Comparison of ENCODE assay signal across 25 cellular contexts in the genomic region with DNA sequence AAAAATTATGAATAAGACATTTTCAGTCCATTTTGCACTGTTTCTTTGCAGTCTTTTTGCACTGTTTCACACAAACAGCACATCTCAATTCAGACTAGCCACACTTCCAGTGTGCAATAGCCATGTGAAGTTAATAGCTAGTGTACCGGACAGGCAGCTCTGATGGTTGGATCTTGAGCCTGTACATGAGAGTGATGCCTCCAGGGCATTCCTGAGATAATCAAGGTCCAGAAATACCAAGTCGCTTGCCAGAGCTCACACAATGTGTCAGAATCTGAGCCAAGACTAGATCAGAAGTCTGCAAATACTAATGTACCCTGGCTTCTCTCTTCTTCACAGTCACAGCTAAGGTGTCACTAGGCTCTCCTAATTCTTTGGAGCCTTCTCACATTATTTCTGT.
DNase-seq lines count a peak whose midpoint lies in the region; ATAC-seq and TF ChIP-seq lines count a peak whose summit lies in the region.
"Had no signal": no experiment of that assay in that cellular context is flagged by ENCODE, and none has a peak within 500 bp of the region (broad histone marks: within the 10 kb centered on the region; RNA-seq: fewer than 3 reads in every experiment).

No MANE protein-coding gene starts in this region.

- POLR2A ChIA-PET in IMR-90 (lab: Charles Lee; ENCODE audit: unreplicated experiment): no interaction called here

- H3K56ac ChIP-seq in IMR-90 (ENCODE audit: extremely low read depth, insufficient read depth, low read length): no peak overlapping the region

- intact Hi-C loops in IMR-90 (cut with micrococcal nuclease): no loop called here
- intact Hi-C loops in activated naive CD4-positive, alpha-beta T cell treated with anti-CD3 and anti-CD28 coated beads for 36 hours (cut with micrococcal nuclease): no loop called here

- H3K27me3 Mint-ChIP-seq in activated naive CD4-positive, alpha-beta T cell treated with anti-CD3 and anti-CD28 coated beads for 36 hours (ENCODE audit: low read depth): no peaks in the 10 kb centered on the region
- H3K27me3 Mint-ChIP-seq: activated naive CD4-positive, alpha-beta T cell treated with anti-CD3 and anti-CD28 coated beads, Interleukin-2, amount 50 U/mL, for 24 hours; stimulated activated naive B cell treated with anti-CD40 and anti-IgM and Interleukin-4, amounts not matched to agents 10 μg/mL and 1 μg/mL and 100 μg/mL, for 72 hours had no signal

- TF ChIP-seq CTCF in IMR-90 (conservative IDR thresholded peaks at IDR 0.05; ENCODE audit: low read depth, low read length) (no peak), VCaP (conservative IDR thresholded peaks at IDR 0.05) (no peak), omental fat pad (IDR thresholded peaks at IDR 0.05) (no peak), coronary artery (IDR thresholded peaks at IDR 0.05) (no peak), GM10266 (IDR thresholded peaks at IDR 0.05; ENCODE audit: control insufficient read depth, insufficient read depth, low read depth, missing control alignments) (no peak)

- no peak overlapping the region for H3K4me2 ChIP-seq in IMR-90 (ENCODE audit: low read depth, low read length)

- H3K27me3 ChIP-seq in IMR-90 (ENCODE audit: control insufficient read depth, insufficient read depth, low read length): no peaks in the 10 kb centered on the region
- H3K27me3 ChIP-seq: ascending aorta, colonic mucosa, SJCRH30, testis had no signal

- H3K18ac ChIP-seq in IMR-90 (ENCODE audit: low read depth, low read length): no peak overlapping the region

- peaks cover 14% of the 10 kb centered on the region for H3K4me1 ChIP-seq in IMR-90 (ENCODE audit: control insufficient read depth, insufficient read depth, low read length)
- H3K4me1 ChIP-seq: ascending aorta, colonic mucosa, lower lobe of right lung, psoas muscle, SJCRH30, testis had no signal

- no peak overlapping the region for H2BK20ac ChIP-seq in IMR-90 (ENCODE audit: low read depth, low read length)

- H3K4me1 Mint-ChIP-seq in activated naive CD4-positive, alpha-beta T cell treated with anti-CD3 and anti-CD28 coated beads for 36 hours (ENCODE audit: low read depth): no peaks in the 10 kb centered on the region
- H3K4me1 Mint-ChIP-seq: activated naive CD4-positive, alpha-beta T cell treated with anti-CD3 and anti-CD28 coated beads, Interleukin-2, amount 50 U/mL, for 24 hours; stimulated activated naive B cell treated with anti-CD40 and anti-IgM and Interleukin-4, amounts not matched to agents 10 μg/mL and 1 μg/mL and 100 μg/mL, for 72 hours had no signal

- peak overlapping the region; percentile 24; the same call in 1 of the 2 replicates for H3K14ac ChIP-seq in IMR-90 (replicated peaks; ENCODE audit: low read depth, low read length)

- no peak for TF ChIP-seq POLR2A in IMR-90 (IDR thresholded peaks at IDR 0.05; ENCODE audit: low read depth, low read length)

- CTCF ChIA-PET in IMR-90 (lab: Yijun Ruan, JAX): no interaction called here
- CTCF ChIA-PET in activated naive CD4-positive, alpha-beta T cell treated with anti-CD3 and anti-CD28 coated beads for 36 hours (lab: Charles Lee): no interaction called here

- no peak overlapping the region for H2BK5ac ChIP-seq in IMR-90 (ENCODE audit: low read depth, low read length, poor library complexity, severe bottlenecking)

- no peak overlapping the region for H3K4me3 Mint-ChIP-seq in activated naive CD4-positive, alpha-beta T cell treated with anti-CD3 and anti-CD28 coated beads for 36 hours
- H3K4me3 Mint-ChIP-seq: activated naive CD4-positive, alpha-beta T cell treated with anti-CD3 and anti-CD28 coated beads, Interleukin-2, amount 50 U/mL, for 24 hours; activated T-helper 1 cell treated with anti-CD3 and anti-CD28 coated beads, Interleukin-12 subunit alpha, Interleukin-12 subunit beta, Interleukin-2, Interleukin-4 antibody, amounts not matched to agents 30 ng/mL and 10 ng/mL and 1 ng/mL, durations not matched to agents 14 hours and 24 hours and 36 hours; H9; stimulated activated naive B cell treated with anti-CD40 and anti-IgM and Interleukin-4, amounts not matched to agents 10 μg/mL and 1 μg/mL and 100 μg/mL, for 72 hours had no signal

- H3K79me1 ChIP-seq in IMR-90 (ENCODE audit: low read depth in 1 of 2, low read length in 2 of 2): no peaks in the 10 kb centered on the region

- no peaks in the 10 kb centered on the region for H3K36me3 ChIP-seq in IMR-90 (ENCODE audit: control insufficient read depth, insufficient read depth, low read length)
- H3K36me3 ChIP-seq: ascending aorta, colonic mucosa, lower lobe of right lung, SJCRH30 had no signal

- no peak overlapping the region for H3K4me3 ChIP-seq in IMR-90 (ENCODE audit: insufficient read depth, low read depth, low read length)
- no peak overlapping the region for H3K4me3 ChIP-seq in coronary artery
- H3K4me3 ChIP-seq: ascending aorta, colonic mucosa, K562, lower lobe of right lung, psoas muscle, SJCRH30, skin epidermis, testis had no signal

- H2AK5ac ChIP-seq in IMR-90 (ENCODE audit: low read depth, low read length): no peak overlapping the region; the same call in 1 of the 2 replicates

- no peaks in the 10 kb centered on the region for H4K20me1 ChIP-seq in IMR-90 (ENCODE audit: insufficient read depth, low read length)

- H3K9me3 Mint-ChIP-seq in activated naive CD4-positive, alpha-beta T cell treated with anti-CD3 and anti-CD28 coated beads for 36 hours: peaks cover 20% of the 10 kb centered on the region

- H4K8ac ChIP-seq in IMR-90 (ENCODE audit: low read depth in 2 of 2, low read length in 2 of 2): no peak overlapping the region

- TF ChIP-seq RAD21 in IMR-90 (IDR thresholded peaks at IDR 0.05; ENCODE audit: low read length): no peak

- no TSS peak for BruUV-seq in IMR-90 (replicated peaks; lab: Mats Ljungman, UMichigan)

- no peak overlapping the region for H3K27ac ChIP-seq in IMR-90 (ENCODE audit: insufficient read depth, low read length)
- H3K27ac ChIP-seq in VCaP: peak overlapping the region; percentile 41; the same call in 1 of the 2 replicates
- no peak overlapping the region for H3K27ac ChIP-seq in coronary artery
- H3K27ac ChIP-seq: ascending aorta, colonic mucosa, lower lobe of right lung, psoas muscle, SJCRH30, skin epidermis, testis had no signal

- 67% methylated on average over 1 of the region's 2 CpGs; no CpG with 5 or more reads in 1 of the 2 experiments for WGBS in IMR-90 (ENCODE audit: extremely low coverage in 2 of 2, insufficient read length in 1 of 2), 2 experiments

- dilution Hi-C loops in IMR-90 (cut with HindIII; ENCODE audit: low sequenced_read_pairs, unreplicated experiment): no loop called here

- peak; percentile 24 for DNase-seq in IMR-90
- peak; percentile 13 for DNase-seq in fibroblast of gingiva (ENCODE audit: low read depth)
- no peak for DNase-seq in omental fat pad (ENCODE audit: low spot score)
- no peak for DNase-seq in coronary artery (ENCODE audit: low spot score)
- DNase-seq in activated naive CD4-positive, alpha-beta T cell treated with anti-CD3 and anti-CD28 coated beads for 36 hours: no peak
- no peak for DNase-seq in GM10266 (ENCODE audit: extremely low spot score)
- DNase-seq: activated CD4-positive, alpha-beta T cell treated with anti-CD3 and anti-CD28 coated beads for 4 hours; colonic mucosa; H9; head of caudate nucleus; lower lobe of right lung; NCI-H187; NCI-H345; psoas muscle; SJCRH30; stimulated activated CD4-positive, alpha-beta T cell treated with anti-CD3 and anti-CD28 coated beads, Interleukin-1b, Interleukin-23, amount 100 ng/mL, for 48 hours; stimulated activated naive B cell treated with anti-CD40 and anti-IgM and Interleukin-4, amounts not matched to agents 10 μg/mL and 1 μg/mL and 100 μg/mL, for 72 hours; testis had no signal

- H3K9me1 ChIP-seq in IMR-90 (ENCODE audit: insufficient read depth, low read length): no peaks in the 10 kb centered on the region

- no peak overlapping the region for H4K5ac ChIP-seq in IMR-90 (ENCODE audit: low read depth, low read length)

- no peak overlapping the region for H3K9ac ChIP-seq in IMR-90 (ENCODE audit: low read depth, low read length)

- no peak overlapping the region for H4K91ac ChIP-seq in IMR-90 (ENCODE audit: insufficient read depth, low read depth, low read length)

- in situ Hi-C loops in IMR-90 (cut with MboI; ENCODE audit: low sequenced_read_pairs): no loop called here

- H3K4ac ChIP-seq in IMR-90 (ENCODE audit: low read depth, low read length): no peak overlapping the region

- ATAC-seq in IMR-90 (ENCODE audit: low read depth) (no peak), omental fat pad (ENCODE audit: low FRiP score) (peak; percentile 75), GM19397 (IDR thresholded peaks at IDR 0.05; ENCODE audit: unreplicated experiment) (no peak)
- ATAC-seq: K562; lower lobe of right lung; stimulated activated naive B cell treated with anti-CD40 and anti-IgM and Interleukin-4, amounts not matched to agents 10 μg/mL and 1 μg/mL and 100 μg/mL, for 72 hours had no signal

- H3K9me3 ChIP-seq in IMR-90 (ENCODE audit: control insufficient read depth, insufficient read depth, low read length): no peaks in the 10 kb centered on the region
- H3K9me3 ChIP-seq: colonic mucosa, lower lobe of right lung, SJCRH30, testis had no signal

- no peak overlapping the region for H2AK9ac ChIP-seq in IMR-90 (replicated peaks; ENCODE audit: low read depth, low read length, poor library complexity)

- no peak overlapping the region for H3K23ac ChIP-seq in IMR-90 (ENCODE audit: low read depth, low read length)

- H2BK120ac ChIP-seq in IMR-90 (ENCODE audit: low read depth, low read length): no peak overlapping the region

- H3K27ac Mint-ChIP-seq in activated naive CD4-positive, alpha-beta T cell treated with anti-CD3 and anti-CD28 coated beads for 36 hours: no peak overlapping the region
- H3K27ac Mint-ChIP-seq: activated naive CD4-positive, alpha-beta T cell treated with anti-CD3 and anti-CD28 coated beads, Interleukin-2, amount 50 U/mL, for 24 hours; activated T-helper 1 cell treated with anti-CD3 and anti-CD28 coated beads, Interleukin-12 subunit alpha, Interleukin-12 subunit beta, Interleukin-2, Interleukin-4 antibody, amounts not matched to agents 30 ng/mL and 10 ng/mL and 1 ng/mL, durations not matched to agents 14 hours and 24 hours and 36 hours; stimulated activated naive B cell treated with anti-CD40 and anti-IgM and Interleukin-4, amounts not matched to agents 10 μg/mL and 1 μg/mL and 100 μg/mL, for 72 hours had no signal

- H3K36me3 Mint-ChIP-seq in activated naive CD4-positive, alpha-beta T cell treated with anti-CD3 and anti-CD28 coated beads for 36 hours (ENCODE audit: low read depth): no peaks in the 10 kb centered on the region
- H3K36me3 Mint-ChIP-seq: activated naive CD4-positive, alpha-beta T cell treated with anti-CD3 and anti-CD28 coated beads, Interleukin-2, amount 50 U/mL, for 24 hours; stimulated activated naive B cell treated with anti-CD40 and anti-IgM and Interleukin-4, amounts not matched to agents 10 μg/mL and 1 μg/mL and 100 μg/mL, for 72 hours had no signal

- no peak overlapping the region for H2AFZ ChIP-seq in IMR-90 (replicated peaks; ENCODE audit: low read length, poor library complexity)

- no peak overlapping the region for H2BK15ac ChIP-seq in IMR-90 (ENCODE audit: low read depth, low read length)

TF ChIP-seq in IMR-90, 13 proteins besides CTCF, POLR2A, EP300 and RAD21 (continues in another document):
- no peak for TF ChIP-seq CHD1 (IDR thresholded peaks at IDR 0.05; ENCODE audit: low read depth, low read length)
- no peak for TF ChIP-seq MXI1 (IDR thresholded peaks at IDR 0.05; ENCODE audit: borderline replicate concordance, low read depth, low read length)
- TF ChIP-seq BHLHE40 (IDR thresholded peaks at IDR 0.05; ENCODE audit: low read depth, low read length): no peak

Comparison
In these comparisons a context has a peak if more than half of its experiments do, and no peak if none do; other contexts are left out.
1. DNase-seq: peak in IMR-90 (single experiment) and fibroblast of gingiva (single experiment); none in omental fat pad (single experiment), coronary artery (single experiment), activated naive CD4-positive, alpha-beta T cell treated with anti-CD3 and anti-CD28 coated beads for 36 hours (single experiment) and GM10266 (single experiment).